1 cellular context compared by ENCODE assay signal in the genomic region with DNA sequence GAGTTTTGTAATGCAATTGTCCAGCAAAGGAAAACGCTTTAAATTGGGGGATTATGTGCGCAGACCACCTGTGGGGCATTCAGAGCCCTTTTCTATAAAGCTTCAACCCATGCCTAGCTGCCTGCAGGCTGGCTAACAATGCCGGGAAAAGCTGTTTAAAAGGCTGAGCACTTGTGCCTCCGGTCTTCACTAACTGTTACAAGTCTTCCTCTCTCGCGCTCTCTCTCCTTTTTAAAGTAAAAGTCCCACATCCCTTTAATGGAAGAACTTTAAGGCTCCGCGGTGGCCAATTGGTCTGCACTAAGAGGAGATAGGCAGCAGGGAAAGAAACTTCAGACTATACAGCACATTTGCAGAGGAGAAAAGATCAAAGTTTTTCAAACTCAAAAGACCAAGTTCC.
TF ChIP-seq lines count a peak whose summit lies in the region.

No MANE protein-coding gene starts in this region.

TF ChIP-seq in SK-N-SH, 30 proteins besides CTCF, POLR2A, EP300 and RAD21 (continued from another document):
- TF ChIP-seq, protein P1, sequence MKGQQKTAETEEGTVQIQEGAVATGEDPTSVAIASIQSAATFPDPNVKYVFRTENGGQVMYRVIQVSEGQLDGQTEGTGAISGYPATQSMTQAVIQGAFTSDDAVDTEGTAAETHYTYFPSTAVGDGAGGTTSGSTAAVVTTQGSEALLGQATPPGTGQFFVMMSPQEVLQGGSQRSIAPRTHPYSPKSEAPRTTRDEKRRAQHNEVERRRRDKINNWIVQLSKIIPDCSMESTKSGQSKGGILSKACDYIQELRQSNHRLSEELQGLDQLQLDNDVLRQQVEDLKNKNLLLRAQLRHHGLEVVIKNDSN (IDR thresholded peaks at IDR 0.05; ENCODE audit: borderline replicate concordance, low read depth) = no peak
- TF ChIP-seq TAF1 (IDR thresholded peaks at IDR 0.05; ENCODE audit: borderline replicate concordance, low read depth, low read length) (no peak), RFX5 (IDR thresholded peaks at IDR 0.05; ENCODE audit: low read length) (no peak), TCF12 (IDR thresholded peaks at IDR 0.05) (no peak), MEF2A (IDR thresholded peaks at IDR 0.05; ENCODE audit: borderline replicate concordance, low read depth) (no peak)
